17 cellular contexts compared by ENCODE assay signal in genomic region chr3:127531821-127532220, GRCh38.
"Had no signal": no experiment of that assay in that cellular context is flagged by ENCODE, and none has a peak within 500 bp of the region (broad histone marks: within the 10 kb centered on the region; RNA-seq: fewer than 3 reads in every experiment).

No MANE protein-coding gene starts in this region.

- H3K36me3 Mint-ChIP-seq: memory B cell, mesothelial cell of epicardium, natural killer cell had no signal

- H3K9me3 Mint-ChIP-seq: dendritic cell treated with granulocyte-macrophage colony-stimulating factor and Interleukin-4, amounts not matched to agents 40 ng/mL and 50 ng/mL, for 4 days; memory B cell; natural killer cell; neural crest cell had no signal

- H3K27ac Mint-ChIP-seq: dendritic cell treated with granulocyte-macrophage colony-stimulating factor and Interleukin-4, amounts not matched to agents 40 ng/mL and 50 ng/mL, for 4 days; memory B cell; mesothelial cell of epicardium; natural killer cell had no signal

- H3K4me3 ChIP-seq: esophagus squamous epithelium, gastroesophageal sphincter, left lung, lower lobe of right lung, tibial nerve had no signal

- H3K4me1 Mint-ChIP-seq: natural killer cell had no signal

- H3K27ac ChIP-seq: esophagus squamous epithelium, gastroesophageal sphincter, left lung, lower lobe of right lung, tibial nerve had no signal

- H3K9me3 ChIP-seq: esophagus squamous epithelium, left lung, lower lobe of right lung had no signal

- H3K4me3 Mint-ChIP-seq: dendritic cell treated with granulocyte-macrophage colony-stimulating factor and Interleukin-4, amounts not matched to agents 40 ng/mL and 50 ng/mL, for 4 days; memory B cell; mesothelial cell of epicardium; natural killer cell; neural crest cell had no signal

- H3K36me3 ChIP-seq: esophagus squamous epithelium, gastroesophageal sphincter, left lung, lower lobe of right lung, tibial nerve had no signal

- H3K27me3 ChIP-seq: tibial nerve had no signal

- H3K4me1 ChIP-seq: gastroesophageal sphincter, left lung, lower lobe of right lung, tibial nerve had no signal

- ATAC-seq: gastroesophageal sphincter, left lung, lower lobe of right lung, natural killer cell had no signal

- FAIRE-seq: keratinocyte, small intestine had no signal

- DNase-seq: esophagus squamous epithelium; foreskin fibroblast; glutamatergic neuron; left lung; lower lobe of right lung; natural killer cell; occipital lobe; small intestine; stimulated activated CD4-positive, alpha-beta T cell treated with anti-CD3 and anti-CD28 coated beads, Interleukin-12 subunit alpha, Interleukin-12 subunit beta, amount 100 ng/mL, for 4 hours; stimulated activated naive CD4-positive, alpha-beta T cell treated with Interleukin-2 at 50 U/mL for 16 hours had no signal
